In genomic region chr2:203126971-203127370, GRCh38 we compare ENCODE assay signal across 19 cellular contexts.
DNase-seq lines count a peak whose midpoint lies in the region; ATAC-seq, FAIRE-seq and TF ChIP-seq lines count a peak whose summit lies in the region.
"Had no signal": no experiment of that assay in that cellular context is flagged by ENCODE, and none has a peak within 500 bp of the region (broad histone marks: within the 10 kb centered on the region; RNA-seq: fewer than 3 reads in every experiment).

No MANE protein-coding gene starts in this region.

- H3K27me3 Mint-ChIP-seq in chondrocyte (ENCODE audit: low read depth) = no peaks in the 10 kb centered on the region

- peak overlapping the region; percentile 8 for H3K27ac Mint-ChIP-seq in chondrocyte (ENCODE audit: unreplicated experiment)
- H3K27ac Mint-ChIP-seq: GM23338 had no signal

- H3K36me3 ChIP-seq in A673 (ENCODE audit: insufficient read depth, low read length, poor library complexity, severe bottlenecking) = no peaks in the 10 kb centered on the region
- H3K36me3 ChIP-seq in HepG2 (replicated peaks in 1 of 2; ENCODE audit: control insufficient read depth in 1 of 2, insufficient read depth in 2 of 2, low read length in 2 of 2) = peaks cover 3 to 21% of the 10 kb centered on the region in 2 experiments; a peak in 3 of 5 replicates

- H3K79me2 ChIP-seq in HepG2 (ENCODE audit: insufficient read depth, low read length) = no peaks in the 10 kb centered on the region

- ATAC-seq in HepG2 (no peak), HG02870 (IDR thresholded peaks at IDR 0.05; ENCODE audit: unreplicated experiment) (no peak)
- ATAC-seq: GM23338, PC-3 had no signal

- no peak for TF ChIP-seq EP300 in HepG2 (IDR thresholded peaks at IDR 0.05; ENCODE audit: low read depth in 2 of 2, low read length in 2 of 2)
- no peak for TF ChIP-seq EP300 in HepG2 (CRISPR knock-in tag; IDR thresholded peaks at IDR 0.05; ENCODE audit: borderline replicate concordance)

- DNase-seq in A673 (ENCODE audit: low spot score) (peak; percentile 3), GM04503 (ENCODE audit: low read depth) (peak; percentile 5), chondrocyte (ENCODE audit: low spot score) (no peak), HepG2 (ENCODE audit: low spot score) (no peak), T-helper 1 cell (no peak), DMS153 treated with DMSO at 0.1 percent for 48 hours (lab: John Stamatoyannopoulos, UW; ENCODE audit: unreplicated experiment) (no peak)
- no peak for DNase-seq in stimulated activated CD4-positive, alpha-beta T cell treated with anti-CD3 and anti-CD28 coated beads, Interleukin-4, amount 100 ng/mL, for 4 hours
- DNase-seq: AML-193, Caco-2, DMS153, KG1, NCI-H1436, NCI-H510A, NCI-H82, PC-3 had no signal

- CTCF ChIA-PET in A673 (lab: Charles Lee) (no interaction called here), HepG2 (lab: Yijun Ruan, JAX; ENCODE audit: low intra/inter-chr PET ratio, low total read pairs) (no interaction called here)

- intact Hi-C loops in A673 (cut with micrococcal nuclease; ENCODE audit: unreplicated experiment) = no loop called here
- intact Hi-C loops in HepG2 (cut with micrococcal nuclease; ENCODE audit: unreplicated experiment) = loop anchor here (10.0 kb wide), 1 partner anchor 212 kb away; the partner anchor contains the start of genes CARF and WDR12

- no peak for FAIRE-seq in HepG2 (lab: Jason Lieb, UNC)

- H3K4me3 ChIP-seq in A673 (ENCODE audit: low read depth, low read length, poor library complexity, severe bottlenecking) (no peak overlapping the region), HepG2 (replicated peaks in 1 of 3; ENCODE audit: insufficient read depth in 1 of 3, low read depth in 2 of 3, low read length in 3 of 3) (no peak overlapping the region)
- H3K4me3 ChIP-seq: GM23338 had no signal

- BruUV-seq in A673 (replicated peaks; lab: Mats Ljungman, UMichigan) = no TSS peak
- BruUV-seq in HepG2 (replicated peaks; lab: Mats Ljungman, UMichigan) = no TSS peak

- no peak overlapping the region for H3K9ac ChIP-seq in HepG2 (ENCODE audit: insufficient read depth, low read depth, low read length)

- H4K20me1 ChIP-seq in HepG2 (ENCODE audit: insufficient read depth, low read length) = no peaks in the 10 kb centered on the region

- H3K4me2 ChIP-seq in HepG2 (ENCODE audit: low read depth, low read length) = no peak overlapping the region
- H3K4me2 ChIP-seq: GM23338 had no signal

- no peaks in the 10 kb centered on the region for H3K9me3 Mint-ChIP-seq in chondrocyte (ENCODE audit: low read depth)
- H3K9me3 Mint-ChIP-seq: GM23338 had no signal

- H3K4me1 ChIP-seq in A673 (ENCODE audit: insufficient read depth, low read length, poor library complexity, severe bottlenecking) (no peaks in the 10 kb centered on the region), HepG2 (ENCODE audit: insufficient read depth, low read length) (peaks cover 8% of the 10 kb centered on the region)

- H3K36me3 Mint-ChIP-seq in chondrocyte (ENCODE audit: low read depth) = peaks cover 14% of the 10 kb centered on the region

- in situ Hi-C loops in HepG2 (cut with HindIII; ENCODE audit: extremely low pct_ligation_motif_present, low pct_unique_long_range_greater_than_20kb) = loop anchor here (25.0 kb wide), 1 partner anchor 540 kb away; no protein-coding TSS in a partner anchor

- TF ChIP-seq CTCF in A673 (conservative IDR thresholded peaks at IDR 0.05; ENCODE audit: low read depth, low read length) = no peak
- no peak for TF ChIP-seq CTCF in chondrocyte (IDR thresholded peaks at IDR 0.05)
- TF ChIP-seq CTCF in HepG2 (CRISPR knock-in tag; IDR thresholded peaks at IDR 0.05) = no peak

- TF ChIP-seq POLR2A in HepG2 (IDR thresholded peaks at IDR 0.05; ENCODE audit: insufficient read depth in 1 of 2, low read depth in 2 of 2, low read length in 2 of 2) = no peak

- no peaks in the 10 kb centered on the region for H3K9me3 ChIP-seq in A673 (ENCODE audit: low read depth, low read length, poor library complexity, severe bottlenecking)
- no peaks in the 10 kb centered on the region for H3K9me3 ChIP-seq in HepG2 (ENCODE audit: low read length)
- H3K9me3 ChIP-seq: Caco-2 had no signal

- H3K4me3 Mint-ChIP-seq in chondrocyte (ENCODE audit: unreplicated experiment) = no peak overlapping the region
- H3K4me3 Mint-ChIP-seq: GM23338 had no signal

- TF ChIP-seq RAD21 in HepG2 (CRISPR knock-in tag; IDR thresholded peaks at IDR 0.05) = no peak

- H3K27me3 ChIP-seq in A673 (replicated peaks; ENCODE audit: insufficient read depth, low read depth, low read length, poor library complexity) = no peaks in the 10 kb centered on the region
- no peaks in the 10 kb centered on the region for H3K27me3 ChIP-seq in HepG2 (ENCODE audit: control insufficient read depth in 1 of 2, insufficient read depth in 2 of 2, low read length in 2 of 2)

- POLR2A ChIA-PET in A673 (lab: Charles Lee; ENCODE audit: low non-redundant PET) = interaction anchor here (0.6 to 0.7 kb wide), 2 partner anchors 182 to 334 kb away, joined by 3 to 4 read pairs; no protein-coding TSS in a partner anchor
- POLR2A ChIA-PET in HepG2 (lab: Yijun Ruan, JAX) = no interaction called here

- H3K4me1 Mint-ChIP-seq in chondrocyte (ENCODE audit: low read depth) = peaks cover 6% of the 10 kb centered on the region
- H3K4me1 Mint-ChIP-seq: GM23338 had no signal

- no peak overlapping the region for H3K27ac ChIP-seq in A673 (ENCODE audit: low read depth, low read length, poor library complexity, severe bottlenecking)
- H3K27ac ChIP-seq in HepG2 (ENCODE audit: extremely low read length, insufficient read depth, low read length) = no peak overlapping the region
- H3K27ac ChIP-seq: 22Rv1, RWPE1 had no signal

- 90% methylated on average over 2 of the region's 2 CpGs for WGBS in HepG2 (ENCODE audit: low lambda C conversion rate)

- H2AFZ ChIP-seq in HepG2 (ENCODE audit: low read length) = no peak overlapping the region
- H2AFZ ChIP-seq: GM23338 had no signal

TF ChIP-seq in HepG2, 621 proteins besides CTCF, POLR2A, EP300 and RAD21:
- no peak for TF ChIP-seq ZMYM4 (CRISPR knock-in tag; IDR thresholded peaks at IDR 0.05)
- peak; percentile 6; the same call in 1 of the 2 replicates for TF ChIP-seq CEBPB (IDR thresholded peaks at IDR 0.05; ENCODE audit: borderline replicate concordance, low read depth, low read length)
- no peak for TF ChIP-seq HINFP (CRISPR knock-in tag; IDR thresholded peaks at IDR 0.05; ENCODE audit: low read depth)
- no peak for TF ChIP-seq ZNF788 (CRISPR knock-in tag; IDR thresholded peaks at IDR 0.05; ENCODE audit: borderline replicate concordance)

Comparison
In these comparisons a context has a peak if more than half of its experiments do, and no peak if none do; other contexts are left out.
1. DNase-seq: peak in A673 (single experiment) and GM04503 (single experiment); none in chondrocyte (single experiment), HepG2 (single experiment), T-helper 1 cell (0 of 5), DMS153 treated with DMSO at 0.1 percent for 48 hours (single experiment) and stimulated activated CD4-positive, alpha-beta T cell treated with anti-CD3 and anti-CD28 coated beads, Interleukin-4, amount 100 ng/mL, for 4 hours (0 of 2).